ENCODE assay signal across 8 cellular contexts in the genomic region with DNA sequence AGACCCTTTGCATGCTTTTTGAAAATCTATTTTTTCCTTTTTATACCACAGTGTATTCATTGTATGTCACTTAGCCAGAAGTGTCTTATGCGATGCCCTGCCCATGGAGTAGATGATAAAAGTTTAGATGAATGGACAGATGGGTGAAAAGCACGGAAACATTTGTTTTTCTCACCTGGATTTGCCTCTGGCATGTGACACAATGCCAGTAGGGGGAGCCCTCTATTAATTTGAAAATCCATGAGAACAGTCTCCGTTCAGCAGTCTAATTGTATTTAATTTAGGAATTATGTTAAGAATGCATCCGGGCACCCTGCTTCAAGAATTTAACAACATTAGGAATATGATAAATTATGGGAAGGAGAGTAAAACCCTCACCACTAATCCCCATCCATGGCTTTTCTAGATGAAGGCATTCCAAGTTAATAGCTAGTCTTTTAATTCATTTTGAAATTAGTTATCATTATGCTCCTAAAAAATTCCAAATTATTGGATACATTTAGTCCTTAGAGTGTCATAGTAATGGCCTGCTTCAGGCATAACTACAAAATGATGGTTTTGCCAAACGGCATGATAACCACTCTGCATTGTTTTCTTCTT. TPM values are rescaled to one million over a fixed set of nuclear protein-coding genes. Genes with fewer than 3 reads are reported as not detected.
DNase-seq lines count a peak whose midpoint lies in the region; ATAC-seq and TF ChIP-seq lines count a peak whose summit lies in the region.

No MANE protein-coding gene starts in this region.

- H3K36me3 Mint-ChIP-seq in activated T-helper 2 cell treated with anti-CD3 and anti-CD28 coated beads, Interferon-gamma antibody, Interleukin-2, Interleukin-4, amounts not matched to agents 10 μg/mL and 5 μg/mL and 100 μg/mL, durations not matched to agents 14 hours and 24 hours and 36 hours (ENCODE audit: low read depth), result peaks cover 24% of the 10 kb centered on the region

- no peak overlapping the region for H2BK5ac ChIP-seq in mesendoderm (ENCODE audit: low read length)

- no peaks in the 10 kb centered on the region for H3K79me2 ChIP-seq in mesendoderm (ENCODE audit: control insufficient read depth, insufficient read depth, low read length)

- no peak overlapping the region for H3K4me2 ChIP-seq in mesendoderm (ENCODE audit: low read length)

- H4K8ac ChIP-seq in mesendoderm (ENCODE audit: low read depth, low read length), result no peak overlapping the region

- peaks cover 2% of the 10 kb centered on the region for H3K4me1 Mint-ChIP-seq in activated T-helper 2 cell treated with anti-CD3 and anti-CD28 coated beads, Interferon-gamma antibody, Interleukin-2, Interleukin-4, amounts not matched to agents 10 μg/mL and 5 μg/mL and 100 μg/mL, durations not matched to agents 14 hours and 24 hours and 36 hours (ENCODE audit: low read depth)

- no peaks in the 10 kb centered on the region for H3K27me3 Mint-ChIP-seq in activated T-helper 2 cell treated with anti-CD3 and anti-CD28 coated beads, Interferon-gamma antibody, Interleukin-2, Interleukin-4, amounts not matched to agents 10 μg/mL and 5 μg/mL and 100 μg/mL, durations not matched to agents 14 hours and 24 hours and 36 hours (ENCODE audit: low read depth)

- H3K36me3 ChIP-seq in body of pancreas (replicated peaks in 1 of 2; ENCODE audit: insufficient read depth in 1 of 2, low read depth in 2 of 2) (peaks cover 0 to 2% of the 10 kb centered on the region in 2 donors), mesendoderm (ENCODE audit: control insufficient read depth, insufficient read depth, low read length) (no peaks in the 10 kb centered on the region)

- H3K56ac ChIP-seq in mesendoderm (ENCODE audit: low read length), result no peak overlapping the region

- no peak overlapping the region for H3K18ac ChIP-seq in mesendoderm (ENCODE audit: low read length)

- no peak overlapping the region for H3K27ac ChIP-seq in body of pancreas
- H3K27ac ChIP-seq in mesendoderm (ENCODE audit: low read depth, low read length), result no peak overlapping the region

- H2BK15ac ChIP-seq in mesendoderm (replicated peaks; ENCODE audit: low read depth), result no peak overlapping the region

- H3K27me3 ChIP-seq in body of pancreas (no peaks in the 10 kb centered on the region), mesendoderm (ENCODE audit: insufficient read depth, low read length, poor library complexity) (no peaks in the 10 kb centered on the region)

- no peaks in the 10 kb centered on the region for H3K79me1 ChIP-seq in mesendoderm (ENCODE audit: low read length)

- no peak overlapping the region for H3K9ac ChIP-seq in mesendoderm (ENCODE audit: low read length)

- H3K9me3 Mint-ChIP-seq in activated T-helper 2 cell treated with anti-CD3 and anti-CD28 coated beads, Interferon-gamma antibody, Interleukin-2, Interleukin-4, amounts not matched to agents 10 μg/mL and 5 μg/mL and 100 μg/mL, durations not matched to agents 14 hours and 24 hours and 36 hours, result no peaks in the 10 kb centered on the region

- no peak overlapping the region for H3K4me3 Mint-ChIP-seq in activated T-helper 2 cell treated with anti-CD3 and anti-CD28 coated beads, Interferon-gamma antibody, Interleukin-2, Interleukin-4, amounts not matched to agents 10 μg/mL and 5 μg/mL and 100 μg/mL, durations not matched to agents 14 hours and 24 hours and 36 hours (ENCODE audit: low read depth)

- intact Hi-C loops in body of pancreas (cut with DNase I), result no loop called here
- intact Hi-C loops in activated T-helper 2 cell treated with anti-CD3 and anti-CD28 coated beads, Interferon-gamma antibody, Interleukin-2, Interleukin-4, amounts not matched to agents 10 μg/mL and 5 μg/mL and 100 μg/mL, durations not matched to agents 14 hours and 24 hours and 36 hours (cut with micrococcal nuclease), result no loop called here

- H3K4me1 ChIP-seq in body of pancreas (no peaks in the 10 kb centered on the region), mesendoderm (ENCODE audit: control insufficient read depth, low read depth, low read length) (no peaks in the 10 kb centered on the region)

- WGBS in body of pancreas, 2 donors, result 30 to 39% methylated on average over 5 of the region's 5 CpGs
- WGBS in mesendoderm (ENCODE audit: extremely low coverage, insufficient coverage, low lambda C conversion rate), result no CpG with 5 or more reads among the region's 5 CpGs

- no peak overlapping the region for H2BK120ac ChIP-seq in mesendoderm (ENCODE audit: low read depth, low read length)

- H3K4ac ChIP-seq in mesendoderm (ENCODE audit: low read depth, low read length), result no peak overlapping the region

- H2AK5ac ChIP-seq in mesendoderm (ENCODE audit: low read length), result no peak overlapping the region

- TF ChIP-seq CTCF in body of pancreas (IDR thresholded peaks at IDR 0.05), result peak; percentile 8 to 56 (median 49)

- H3K9me3 ChIP-seq in body of pancreas, result no peaks in the 10 kb centered on the region

- H3K27ac Mint-ChIP-seq in activated T-helper 2 cell treated with anti-CD3 and anti-CD28 coated beads, Interferon-gamma antibody, Interleukin-2, Interleukin-4, amounts not matched to agents 10 μg/mL and 5 μg/mL and 100 μg/mL, durations not matched to agents 14 hours and 24 hours and 36 hours, result no peak overlapping the region

- ATAC-seq in body of pancreas, result no peak
- ATAC-seq in HG03565 (IDR thresholded peaks at IDR 0.05; ENCODE audit: unreplicated experiment), result no peak

- H3K23ac ChIP-seq in mesendoderm (ENCODE audit: low read length), result no peak overlapping the region

- H4K5ac ChIP-seq in mesendoderm (ENCODE audit: low read length), result no peak overlapping the region

- H3K4me3 ChIP-seq in body of pancreas (no peak overlapping the region), mesendoderm (ENCODE audit: low read length) (no peak overlapping the region)

- DNase-seq in NCI-H82 (lab: John Stamatoyannopoulos, UW) (peak; percentile 43), NCI-H82 treated with DMSO at 0.1 percent for 48 hours (lab: John Stamatoyannopoulos, UW; ENCODE audit: unreplicated experiment) (no peak), M059J (ENCODE audit: low read depth) (peak; percentile 40), body of pancreas (peak; percentile 14 to 45 (median 22)), mesendoderm (peak; percentile 41), NCI-H524 treated with DMSO at 0.1 percent for 48 hours (lab: John Stamatoyannopoulos, UW) (no peak)
- no peak for DNase-seq in activated T-helper 2 cell treated with anti-CD3 and anti-CD28 coated beads, Interferon-gamma antibody, Interleukin-2, Interleukin-4, amounts not matched to agents 10 μg/mL and 5 μg/mL and 100 μg/mL, durations not matched to agents 14 hours and 24 hours and 36 hours (ENCODE audit: low spot score)

- no peak for TF ChIP-seq POLR2A in body of pancreas (IDR thresholded peaks at IDR 0.05)

RNA-seq across cellular contexts. Expression of gene ALKBH3, which starts 55.3 kb away (rescaled TPM):
- 39.7 and 67.3 TPM in 2 replicates for total RNA-seq in M059J (2014; rRNA removed; shearing (Covaris generic))
- total RNA-seq in body of pancreas, result 10 to 100 TPM; 29.3 to 30.0 TPM
- polyA plus RNA-seq in mesendoderm (2013, experiment 1 of 2), result 14.1 TPM
- polyA plus RNA-seq in mesendoderm (2013, experiment 2 of 2), result 14.0 TPM
- 32.2 and 32.7 TPM in 2 replicates for total RNA-seq in activated T-helper 2 cell treated with anti-CD3 and anti-CD28 coated beads, Interferon-gamma antibody, Interleukin-2, Interleukin-4, amounts not matched to agents 10 μg/mL and 5 μg/mL and 100 μg/mL, durations not matched to agents 14 hours and 24 hours and 36 hours

Comparison
In these comparisons a context has a peak if more than half of its experiments do, and no peak if none do; other contexts are left out.
1. DNase-seq: peak in NCI-H82 (single experiment), M059J (single experiment), body of pancreas (4 of 4) and mesendoderm (single experiment); none in NCI-H82 treated with DMSO at 0.1 percent for 48 hours (single experiment), activated T-helper 2 cell treated with anti-CD3 and anti-CD28 coated beads, Interferon-gamma antibody, Interleukin-2, Interleukin-4, amounts not matched to agents 10 μg/mL and 5 μg/mL and 100 μg/mL, durations not matched to agents 14 hours and 24 hours and 36 hours (single experiment) and NCI-H524 treated with DMSO at 0.1 percent for 48 hours (single experiment).